ENCODE assay signal across 8 cellular contexts in genomic region chr2:31812051-31812798, GRCh38.
A peak's percentile ranks its signal among the peaks of the same experiment; 100 is the strongest.
DNase-seq lines count a peak whose midpoint lies in the region; ATAC-seq and TF ChIP-seq lines count a peak whose summit lies in the region.

No MANE protein-coding gene starts in this region.

- H3K4me3 ChIP-seq in PC-9 (no peak overlapping the region), fibroblast of villous mesenchyme (ENCODE audit: low read depth, low read length) (no peak overlapping the region)

- peaks cover 20% of the 10 kb centered on the region for H3K4me1 ChIP-seq in PC-9 (replicated peaks; ENCODE audit: insufficient read depth)

- H3K27ac ChIP-seq in PC-9 = peak overlapping the region; percentile 46

- ATAC-seq in GM18868 (IDR thresholded peaks at IDR 0.05; ENCODE audit: unreplicated experiment) (peak; percentile 99), HG03025 (IDR thresholded peaks at IDR 0.05; ENCODE audit: low FRiP score, unreplicated experiment) (peak; percentile 99)

- BruUV-seq in PC-9 (replicated peaks; lab: Mats Ljungman, UMichigan) = no TSS peak

- H3F3A ChIP-seq in PC-9 (ENCODE audit: insufficient read depth, low read depth) = peaks cover 14% of the 10 kb centered on the region; the same call in 1 of the 2 replicates

- H2AFZ ChIP-seq in PC-9 = peak overlapping the region; percentile 23; the same call in 1 of the 2 replicates

- peak; percentile 5 for DNase-seq in AG08395 (ENCODE audit: low spot score)
- DNase-seq in PC-9 = peak; percentile 33 to 71
- peak; percentile 26 for DNase-seq in fibroblast of villous mesenchyme (ENCODE audit: low read depth)
- DNase-seq in NCI-H2196 (lab: John Stamatoyannopoulos, UW; ENCODE audit: unreplicated experiment) = no peak
- DNase-seq in mesenteric fat pad (ENCODE audit: low spot score) = no peak
- DNase-seq in ecto neural progenitor cell (ENCODE audit: low spot score) = no peak

- no peaks in the 10 kb centered on the region for H3K36me3 ChIP-seq in PC-9 (ENCODE audit: low read depth)

- no peaks in the 10 kb centered on the region for H3K9me3 ChIP-seq in PC-9 (ENCODE audit: insufficient read depth, low read depth)

- POLR2A ChIA-PET in PC-9 (lab: Charles Lee; ENCODE audit: unreplicated experiment) = no interaction called here

- intact Hi-C loops in PC-9 (cut with micrococcal nuclease; ENCODE audit: unreplicated experiment) = no loop called here

- CTCF ChIA-PET in PC-9 (lab: Charles Lee) = no interaction called here

- H3K79me2 ChIP-seq in PC-9 (ENCODE audit: low read depth) = no peaks in the 10 kb centered on the region

- TF ChIP-seq CTCF in PC-9 (conservative IDR thresholded peaks at IDR 0.05) (no peak), fibroblast of villous mesenchyme (IDR thresholded peaks at IDR 0.05; ENCODE audit: insufficient read depth, low read depth, low read length) (no peak)

- no peaks in the 10 kb centered on the region for H3K27me3 ChIP-seq in PC-9 (ENCODE audit: insufficient read depth, low read depth)

- H3K4me2 ChIP-seq in PC-9 = peak overlapping the region; percentile 43

- H4K20me1 ChIP-seq in PC-9 (ENCODE audit: insufficient read depth) = no peaks in the 10 kb centered on the region

- H3K9me2 ChIP-seq in PC-9 (ENCODE audit: insufficient read depth) = no peaks in the 10 kb centered on the region; the same call in 1 of the 2 replicates

Comparison
In these comparisons a context has a peak if more than half of its experiments do, and no peak if none do; other contexts are left out.
1. DNase-seq: peak in AG08395 (single experiment), PC-9 (2 of 2) and fibroblast of villous mesenchyme (single experiment); none in NCI-H2196 (single experiment), mesenteric fat pad (single experiment) and ecto neural progenitor cell (single experiment).